In the genomic region with DNA sequence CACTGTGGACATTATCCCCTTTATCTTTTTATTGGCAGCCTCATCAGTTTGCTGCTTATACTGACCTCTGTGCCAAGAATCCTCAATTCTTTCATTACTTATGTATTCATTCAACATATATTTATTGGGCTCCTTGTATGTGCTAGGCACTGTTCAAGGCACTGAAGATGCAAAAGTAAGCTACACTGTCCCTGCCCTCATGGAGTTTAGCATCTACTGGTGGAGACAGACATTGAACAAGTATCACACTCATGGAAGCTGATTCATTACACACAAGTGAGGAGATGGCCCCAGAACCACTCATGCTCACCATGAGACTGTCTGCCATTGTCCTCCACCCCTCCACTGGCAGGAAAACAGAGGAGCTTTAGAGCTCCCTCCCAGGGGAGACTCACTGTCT, we compare ENCODE assay signal across 28 cellular contexts. TPM values are rescaled to one million over a fixed set of nuclear protein-coding genes. Genes with fewer than 3 reads are reported as not detected.
DNase-seq lines count a peak whose midpoint lies in the region; ATAC-seq and TF ChIP-seq lines count a peak whose summit lies in the region.
"Had no signal": no experiment of that assay in that cellular context is flagged by ENCODE, and none has a peak within 500 bp of the region (broad histone marks: within the 10 kb centered on the region; RNA-seq: fewer than 3 reads in every experiment).

No MANE protein-coding gene starts in this region.

- no peaks in the 10 kb centered on the region for H3K79me2 ChIP-seq in DND-41 (ENCODE audit: insufficient read depth, low read length)

- H3K4me3 ChIP-seq in DND-41 (ENCODE audit: low read depth in 1 of 2, low read length in 2 of 2) (no peak overlapping the region), adipocyte (ENCODE audit: low read length) (no peak overlapping the region), subcutaneous abdominal adipose tissue (ENCODE audit: low read depth in 1 of 5, low read length in 5 of 5) (no peak overlapping the region), vagina (no peak overlapping the region)
- H3K4me3 ChIP-seq: gastrocnemius medialis, lung, pancreas, upper lobe of left lung had no signal

- H2AFZ ChIP-seq in DND-41 (ENCODE audit: low read depth, low read length): no peak overlapping the region

- H3K9me3 ChIP-seq in DND-41 (ENCODE audit: insufficient read depth, low read length, severe bottlenecking): no peaks in the 10 kb centered on the region
- H3K9me3 ChIP-seq in adipocyte (ENCODE audit: control insufficient read depth, low read length): no peaks in the 10 kb centered on the region
- no peaks in the 10 kb centered on the region for H3K9me3 ChIP-seq in subcutaneous abdominal adipose tissue (ENCODE audit: control insufficient read depth in 5 of 5, low read length in 5 of 5)
- no peaks in the 10 kb centered on the region for H3K9me3 ChIP-seq in vagina
- H3K9me3 ChIP-seq: gastrocnemius medialis, pancreas, upper lobe of left lung had no signal

- intact Hi-C loops in vagina (cut with DNase I): no loop called here

- H3K36me3 ChIP-seq in DND-41 (ENCODE audit: insufficient read depth, low read length): no peaks in the 10 kb centered on the region
- H3K36me3 ChIP-seq in adipocyte (ENCODE audit: control insufficient read depth, insufficient read depth, low read length, severe bottlenecking): no peaks in the 10 kb centered on the region
- H3K36me3 ChIP-seq in subcutaneous abdominal adipose tissue (ENCODE audit: control insufficient read depth in 5 of 5, insufficient read depth in 5 of 5, low read length in 5 of 5): no peaks in the 10 kb centered on the region
- no peaks in the 10 kb centered on the region for H3K36me3 ChIP-seq in vagina
- H3K36me3 ChIP-seq: gastrocnemius medialis, pancreas, upper lobe of left lung had no signal

- 0 out of 3 replicates have a peak, but pooled peaks have one; percentile 33 for ATAC-seq in DND-41 (ENCODE audit: insufficient read depth, low read depth)
- no peak for ATAC-seq in HG02610 (IDR thresholded peaks at IDR 0.05; ENCODE audit: unreplicated experiment)
- ATAC-seq: activated CD8-positive, alpha-beta T cell treated with anti-CD3 and anti-CD28 coated beads for 36 hours had no signal

- H3K4me2 ChIP-seq in DND-41 (ENCODE audit: insufficient read depth, low read length): no peak overlapping the region

- TF ChIP-seq CTCF in DND-41 (IDR thresholded peaks at IDR 0.05; ENCODE audit: borderline replicate concordance, extremely low read depth, low read length, poor library complexity, severe bottlenecking) (no peak), mesothelial cell of epicardium (IDR thresholded peaks at IDR 0.05; ENCODE audit: unreplicated experiment) (no peak), vagina (IDR thresholded peaks at IDR 0.05) (no peak)

- H3K4me1 ChIP-seq in DND-41 (ENCODE audit: insufficient read depth, low read length) (no peaks in the 10 kb centered on the region), adipocyte (ENCODE audit: control insufficient read depth, insufficient read depth, low read length) (peaks cover 28% of the 10 kb centered on the region), subcutaneous abdominal adipose tissue (ENCODE audit: control insufficient read depth in 5 of 5, insufficient read depth in 5 of 5, low read length in 5 of 5) (peaks cover 6 to 29% (median 23%) of the 10 kb centered on the region in 5 donors), vagina (peaks cover 12% of the 10 kb centered on the region)
- H3K4me1 ChIP-seq: pancreas, upper lobe of left lung had no signal

- H3K9me3 Mint-ChIP-seq in mesothelial cell of epicardium: peaks cover 10% of the 10 kb centered on the region
- H3K9me3 Mint-ChIP-seq: activated CD8-positive, alpha-beta T cell treated with anti-CD3 and anti-CD28 coated beads for 36 hours; activated naive CD4-positive, alpha-beta T cell treated with anti-CD3 and anti-CD28 coated beads, Interleukin-2, amount 10 ng/mL, durations not matched to agents 7 days and 5 days; activated T-helper 1 cell treated with anti-CD3 and anti-CD28 coated beads, Interleukin-12 subunit alpha, Interleukin-12 subunit beta, Interleukin-2, Interleukin-4 antibody, amounts not matched to agents 30 ng/mL and 10 ng/mL and 1 ng/mL, durations not matched to agents 14 hours and 24 hours and 36 hours; brain; CD4-positive, alpha-beta T cell had no signal

- H3K36me3 Mint-ChIP-seq in mesothelial cell of epicardium: peaks cover 3% of the 10 kb centered on the region
- H3K36me3 Mint-ChIP-seq: activated naive CD4-positive, alpha-beta T cell treated with anti-CD3 and anti-CD28 coated beads, Interleukin-2, amount 10 ng/mL, durations not matched to agents 7 days and 5 days; brain had no signal

- H3K27ac ChIP-seq in DND-41 (ENCODE audit: low read length) (no peak overlapping the region), subcutaneous abdominal adipose tissue (ENCODE audit: low read depth, low read length) (peak overlapping the region; percentile 3), vagina (no peak overlapping the region)
- H3K27ac ChIP-seq: pancreas had no signal

- no peaks in the 10 kb centered on the region for H4K20me1 ChIP-seq in DND-41 (ENCODE audit: insufficient read depth, low read length)

- H3K9ac ChIP-seq in DND-41 (ENCODE audit: low read depth, low read length): no peak overlapping the region
- H3K9ac ChIP-seq in adipocyte (ENCODE audit: low read length): peak overlapping the region; percentile 17
- H3K9ac ChIP-seq in subcutaneous abdominal adipose tissue (ENCODE audit: low read length in 5 of 5): no peak overlapping the region

- H3K4me1 Mint-ChIP-seq in mesothelial cell of epicardium: peaks cover 71% of the 10 kb centered on the region
- H3K4me1 Mint-ChIP-seq: activated naive CD4-positive, alpha-beta T cell treated with anti-CD3 and anti-CD28 coated beads, Interleukin-2, amount 10 ng/mL, durations not matched to agents 7 days and 5 days; brain had no signal

- no peaks in the 10 kb centered on the region for H3K27me3 ChIP-seq in DND-41 (ENCODE audit: insufficient read depth, low read length, poor library complexity)
- no peaks in the 10 kb centered on the region for H3K27me3 ChIP-seq in adipocyte (replicated peaks; ENCODE audit: control insufficient read depth, insufficient read depth, low read length)
- no peaks in the 10 kb centered on the region for H3K27me3 ChIP-seq in subcutaneous abdominal adipose tissue (ENCODE audit: control insufficient read depth in 5 of 5, insufficient read depth in 4 of 5, low read length in 5 of 5)
- H3K27me3 ChIP-seq in vagina: no peaks in the 10 kb centered on the region
- H3K27me3 ChIP-seq: gastrocnemius medialis, pancreas, upper lobe of left lung had no signal

- no peak overlapping the region for H3K4me3 Mint-ChIP-seq in mesothelial cell of epicardium
- H3K4me3 Mint-ChIP-seq: activated CD8-positive, alpha-beta T cell treated with anti-CD3 and anti-CD28 coated beads for 36 hours; activated naive CD4-positive, alpha-beta T cell treated with anti-CD3 and anti-CD28 coated beads, Interleukin-2, amount 10 ng/mL, durations not matched to agents 7 days and 5 days; activated T-helper 1 cell treated with anti-CD3 and anti-CD28 coated beads, Interleukin-12 subunit alpha, Interleukin-12 subunit beta, Interleukin-2, Interleukin-4 antibody, amounts not matched to agents 30 ng/mL and 10 ng/mL and 1 ng/mL, durations not matched to agents 14 hours and 24 hours and 36 hours; brain; CD4-positive, alpha-beta T cell had no signal

- peak overlapping the region; percentile 77 for H3K27ac Mint-ChIP-seq in mesothelial cell of epicardium
- H3K27ac Mint-ChIP-seq: activated CD8-positive, alpha-beta T cell treated with anti-CD3 and anti-CD28 coated beads for 36 hours; activated naive CD4-positive, alpha-beta T cell treated with anti-CD3 and anti-CD28 coated beads, Interleukin-2, amount 10 ng/mL, durations not matched to agents 7 days and 5 days; activated T-helper 1 cell treated with anti-CD3 and anti-CD28 coated beads, Interleukin-12 subunit alpha, Interleukin-12 subunit beta, Interleukin-2, Interleukin-4 antibody, amounts not matched to agents 30 ng/mL and 10 ng/mL and 1 ng/mL, durations not matched to agents 14 hours and 24 hours and 36 hours; CD4-positive, alpha-beta T cell had no signal

- DNase-seq in DND-41: no peak
- no peak for DNase-seq in adipocyte (ENCODE audit: low read depth)
- no peak for DNase-seq in mesothelial cell of epicardium (ENCODE audit: low spot score in 2 of 2, unreplicated experiment in 2 of 2)
- no peak for DNase-seq in NCI-H2107 treated with DMSO at 0.1 percent for 48 hours (lab: John Stamatoyannopoulos, UW; ENCODE audit: unreplicated experiment)
- DNase-seq in vagina (ENCODE audit: extremely low spot score in 2 of 2): no peak
- no peak for DNase-seq in hippocampal formation (lab: John Stamatoyannopoulos, UW)
- DNase-seq: activated CD4-positive, alpha-beta T cell treated with anti-CD3 and anti-CD28 coated beads for 1 hour; activated CD8-positive, alpha-beta memory T cell treated with anti-CD3 and anti-CD28 coated beads, Interleukin-2, amount 50 U/mL, for 48 hours; activated CD8-positive, alpha-beta T cell treated with anti-CD3 and anti-CD28 coated beads for 36 hours; activated naive CD4-positive, alpha-beta T cell treated with anti-CD3 and anti-CD28 coated beads, Interleukin-2, amount 10 ng/mL, durations not matched to agents 7 days and 5 days; CD4-positive, alpha-beta T cell; cerebellar nuclear complex; gastrocnemius medialis; H7; hypothalamus; MM.1S; NCI-H2029 treated with DMSO at 0.1 percent for 48 hours; NCI-H526; NK-92 treated with Interleukin-12 subunit alpha and Interleukin-12 subunit beta, amount 100 ng/mL, for 24 hours; pancreas; stimulated activated CD4-positive, alpha-beta T cell treated with anti-CD3 and anti-CD28 coated beads, Interleukin-2, amount 100 ng/mL, for 24 hours; stimulated activated CD8-positive, alpha-beta memory T cell treated with anti-CD3 and anti-CD28 coated beads, Interleukin-4, amount 100 ng/mL, for 48 hours; upper lobe of left lung had no signal

- no peaks in the 10 kb centered on the region for H3K27me3 Mint-ChIP-seq in mesothelial cell of epicardium (ENCODE audit: low read depth)
- H3K27me3 Mint-ChIP-seq: brain; CD4-positive, alpha-beta T cell had no signal

- TF ChIP-seq POLR2A in vagina (IDR thresholded peaks at IDR 0.05): no peak

RNA-seq across cellular contexts. Expression of gene SLC40A1, which starts 45.2 kb away (rescaled TPM):
- 152 to 156 TPM (median 154 TPM) in 3 replicates for total RNA-seq in mesothelial cell of epicardium
- 53.3 TPM for total RNA-seq in vagina
